19 cellular contexts compared by ENCODE assay signal in the genomic region with DNA sequence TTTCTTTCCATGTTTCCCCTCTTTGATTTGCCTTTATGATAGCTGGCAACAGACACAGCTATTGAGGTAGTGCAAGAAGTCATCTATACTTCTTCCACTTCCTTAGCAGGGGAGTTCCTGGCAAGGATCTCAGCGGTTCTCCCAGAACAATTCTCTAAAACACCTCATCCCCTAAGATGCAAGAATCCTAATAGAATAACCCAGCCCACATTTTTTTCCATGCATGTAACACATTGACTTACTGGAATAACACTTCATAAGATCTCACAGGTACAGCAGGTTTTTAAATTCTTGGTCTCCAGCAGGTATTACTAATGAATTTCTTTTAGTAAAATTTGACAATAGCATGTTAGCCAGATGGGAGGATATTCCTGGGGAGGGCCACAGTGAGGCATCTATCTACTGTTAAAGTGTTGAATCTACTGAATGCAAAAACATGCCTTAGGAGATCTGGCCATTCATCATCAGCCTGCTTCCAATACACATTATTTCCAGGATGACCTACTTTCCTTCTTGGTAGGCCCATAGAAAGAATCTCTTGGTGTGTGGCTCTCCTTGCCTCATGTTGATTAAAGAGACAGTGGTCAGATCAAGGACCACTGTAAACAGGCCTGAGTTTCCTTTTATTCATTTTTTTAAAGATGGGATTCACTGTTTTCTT.
DNase-seq lines count a peak whose midpoint lies in the region; ATAC-seq, FAIRE-seq and TF ChIP-seq lines count a peak whose summit lies in the region.
"Had no signal": no experiment of that assay in that cellular context is flagged by ENCODE, and none has a peak within 500 bp of the region (broad histone marks: within the 10 kb centered on the region; RNA-seq: fewer than 3 reads in every experiment).

No MANE protein-coding gene starts in this region.

- no peak overlapping the region for H3K27ac Mint-ChIP-seq in nephron progenitor cell

- H3K36me3 ChIP-seq in bronchial epithelial cell (ENCODE audit: control insufficient read depth, insufficient read depth, low read length) (peaks cover 3% of the 10 kb centered on the region), upper lobe of right lung (no peaks in the 10 kb centered on the region)
- H3K36me3 ChIP-seq: BE2C had no signal

- H3K27me3 ChIP-seq in bronchial epithelial cell (ENCODE audit: control insufficient read depth, insufficient read depth, low read length) (no peaks in the 10 kb centered on the region), upper lobe of right lung (no peaks in the 10 kb centered on the region)
- H3K27me3 ChIP-seq: BE2C, MG63 had no signal

- no peak overlapping the region for H3K4me3 Mint-ChIP-seq in nephron progenitor cell

- no peak overlapping the region for H3K4me3 ChIP-seq in bronchial epithelial cell (ENCODE audit: low read depth, low read length)
- H3K4me3 ChIP-seq in upper lobe of right lung, result no peak overlapping the region
- H3K4me3 ChIP-seq: MG63, PC-9 had no signal

- peak; percentile 52 for ATAC-seq in upper lobe of right lung

- intact Hi-C loops in upper lobe of right lung (cut with DNase I), result no loop called here

- H3K4me1 ChIP-seq in upper lobe of right lung, result no peaks in the 10 kb centered on the region
- H3K4me1 ChIP-seq: BE2C had no signal

- peaks cover 52% of the 10 kb centered on the region for H3K36me3 Mint-ChIP-seq in nephron progenitor cell (ENCODE audit: low read depth)

- no peak for FAIRE-seq in bronchial epithelial cell (lab: Jason Lieb, UNC)

- peaks cover 26% of the 10 kb centered on the region for H3K4me1 Mint-ChIP-seq in nephron progenitor cell

- peaks cover 20% of the 10 kb centered on the region for H3K9me3 Mint-ChIP-seq in nephron progenitor cell

- TF ChIP-seq CTCF in bronchial epithelial cell (IDR thresholded peaks at IDR 0.05; ENCODE audit: insufficient read depth, low read length, severe bottlenecking) (no peak), upper lobe of right lung (IDR thresholded peaks at IDR 0.05) (no peak), nephron progenitor cell (IDR thresholded peaks at IDR 0.05) (no peak)

- H3K27ac ChIP-seq in upper lobe of right lung, result no peak overlapping the region
- H3K27ac ChIP-seq: PC-9 had no signal

- H3K27me3 Mint-ChIP-seq in nephron progenitor cell (ENCODE audit: low read depth, poor library complexity), result no peaks in the 10 kb centered on the region

- DNase-seq in NCI-H226 (peak; percentile 88), bronchial epithelial cell (ENCODE audit: low read depth) (peak; percentile 11), iris pigment epithelial cell (ENCODE audit: low read depth) (peak; percentile 38), upper lobe of right lung (no peak), nephron progenitor cell (no peak), COR-L47 (lab: John Stamatoyannopoulos, UW) (no peak)
- no peak for DNase-seq in activated CD4-positive, alpha-beta T cell treated with anti-CD3 and anti-CD28 coated beads, Interleukin-2, amount 50 U/mL, for 1 hour
- DNase-seq: BE2C, DMS79, Kasumi-1, MG63, NCI-H1048, NCI-H1436, NCI-H187 treated with DMSO at 0.1 percent for 48 hours, NCI-H2107, PC-9, RPMI8226, SHP77 treated with DMSO at 0.1 percent for 48 hours, SK-N-SH had no signal

- H3K9me3 ChIP-seq in upper lobe of right lung, result no peaks in the 10 kb centered on the region
- H3K9me3 ChIP-seq: BE2C, MG63 had no signal

Comparison
In these comparisons a context has a peak if more than half of its experiments do, and no peak if none do; other contexts are left out.
1. DNase-seq: peak in NCI-H226 (single experiment), bronchial epithelial cell (single experiment) and iris pigment epithelial cell (single experiment); none in upper lobe of right lung (single experiment), activated CD4-positive, alpha-beta T cell treated with anti-CD3 and anti-CD28 coated beads, Interleukin-2, amount 50 U/mL, for 1 hour (single experiment), nephron progenitor cell (single experiment) and COR-L47 (single experiment).